Comparison of ENCODE assay signal across 9 cellular contexts in genomic region chr19:48397636-48398328, GRCh38. TPM values are rescaled to one million over a fixed set of nuclear protein-coding genes. Genes with fewer than 3 reads are reported as not detected.
A peak's percentile ranks its signal among the peaks of the same experiment; 100 is the strongest.
DNase-seq lines count a peak whose midpoint lies in the region; ATAC-seq, FAIRE-seq and TF ChIP-seq lines count a peak whose summit lies in the region.
"Had no signal": no experiment of that assay in that cellular context is flagged by ENCODE, and none has a peak within 500 bp of the region (broad histone marks: within the 10 kb centered on the region; RNA-seq: fewer than 3 reads in every experiment).

No MANE protein-coding gene starts in this region.

- H3K4me1 ChIP-seq in PC-9 (replicated peaks; ENCODE audit: insufficient read depth) (peaks cover 22% of the 10 kb centered on the region), esophagus muscularis mucosa (peaks cover 22 to 54% (median 38%) of the 10 kb centered on the region in 4 donors)

- intact Hi-C loops in PC-9 (cut with micrococcal nuclease; ENCODE audit: unreplicated experiment) = loop anchor here (1.0 to 5.0 kb wide), 2 partner anchors 48 to 70 kb away; partner anchors contain the start of genes CYTH2 and GRWD1
- intact Hi-C loops in esophagus muscularis mucosa (cut with DNase I) = no loop called here

- H3K9me2 ChIP-seq in PC-9 (ENCODE audit: insufficient read depth) = no peaks in the 10 kb centered on the region

- 35% methylated on average over 24 of the region's 24 CpGs for WGBS in esophagus muscularis mucosa

- H3K36me3 ChIP-seq in PC-9 (ENCODE audit: low read depth) = no peaks in the 10 kb centered on the region
- H3K36me3 ChIP-seq in esophagus muscularis mucosa = no peaks in the 10 kb centered on the region

- TF ChIP-seq POLR2A in GM12891 (IDR thresholded peaks at IDR 0.05; ENCODE audit: low read depth, low read length) = no peak
- TF ChIP-seq POLR2A in esophagus muscularis mucosa (IDR thresholded peaks at IDR 0.05; ENCODE audit: low read depth) = no peak

- H3K27ac ChIP-seq in PC-9 (no peak overlapping the region), esophagus muscularis mucosa (replicated peaks in 1 of 4) (no peak overlapping the region)

- peak overlapping the region; percentile 98 for H3K4me2 ChIP-seq in PC-9

- POLR2A ChIA-PET in PC-9 (lab: Charles Lee; ENCODE audit: unreplicated experiment) = no interaction called here

- ATAC-seq in GM18858 (IDR thresholded peaks at IDR 0.05; ENCODE audit: unreplicated experiment) = no peak

- CTCF ChIA-PET in PC-9 (lab: Charles Lee) = no interaction called here

- H3K27me3 ChIP-seq in PC-9 (ENCODE audit: insufficient read depth, low read depth) (peaks cover 11% of the 10 kb centered on the region), esophagus muscularis mucosa (peaks cover 7 to 66% (median 53%) of the 10 kb centered on the region in 4 donors)

- peak overlapping the region; percentile 89 for H2AFZ ChIP-seq in PC-9

- TF ChIP-seq EP300 in esophagus muscularis mucosa (IDR thresholded peaks at IDR 0.05) = no peak

- H3F3A ChIP-seq in PC-9 (ENCODE audit: insufficient read depth, low read depth) = peaks cover 58% of the 10 kb centered on the region

- FAIRE-seq in GM12891 (lab: Jason Lieb, UNC) = peak; percentile 47

- DNase-seq in GM12891 (ENCODE audit: insufficient read length, low spot score) (no peak), PC-9 (no peak), esophagus muscularis mucosa (ENCODE audit: extremely low spot score) (no peak), skeletal muscle cell (ENCODE audit: low read depth) (no peak), amygdala (lab: John Stamatoyannopoulos, UW) (no peak), superior temporal gyrus (ENCODE audit: extremely low spot score) (no peak), T-helper 9 cell (no peak)

- no peaks in the 10 kb centered on the region for H3K9me3 ChIP-seq in PC-9 (ENCODE audit: insufficient read depth, low read depth)
- H3K9me3 ChIP-seq in esophagus muscularis mucosa = no peaks in the 10 kb centered on the region

- no TSS peak for BruUV-seq in PC-9 (replicated peaks; lab: Mats Ljungman, UMichigan)

- TF ChIP-seq CTCF in PC-9 (conservative IDR thresholded peaks at IDR 0.05) (no peak), esophagus muscularis mucosa (IDR thresholded peaks at IDR 0.05) (no peak)

- H3K79me2 ChIP-seq in PC-9 (ENCODE audit: low read depth) = peaks cover 41% of the 10 kb centered on the region

- peaks cover 24% of the 10 kb centered on the region for H4K20me1 ChIP-seq in PC-9 (ENCODE audit: insufficient read depth)

- peak overlapping the region; percentile 95 for H3K4me3 ChIP-seq in PC-9
- H3K4me3 ChIP-seq in esophagus muscularis mucosa = peak overlapping the region; percentile 44 to 62 (median 46)
- H3K4me3 ChIP-seq in skeletal muscle cell (ENCODE audit: low read depth, low read length) = peak overlapping the region; percentile 55

TF ChIP-seq in GM12891, 5 proteins besides CTCF, POLR2A, EP300 and RAD21:
- TF ChIP-seq PAX5 (IDR thresholded peaks at IDR 0.05; ENCODE audit: insufficient read depth, low read length, severe bottlenecking) (no peak), TAF1 (IDR thresholded peaks at IDR 0.05; ENCODE audit: low read depth, low read length) (no peak), SPI1 (IDR thresholded peaks at IDR 0.05; ENCODE audit: low read depth, low read length) (no peak), POLR2AphosphoS5 (IDR thresholded peaks at IDR 0.05; ENCODE audit: low read depth, low read length) (no peak), POU2F2 (IDR thresholded peaks at IDR 0.05; ENCODE audit: low read depth, low read length) (no peak)

RNA-seq across cellular contexts. Expression of gene GRIN2D, which starts 4.3 kb away (rescaled TPM):
- 0.40 TPM for polyA plus RNA-seq in GM12891 (2012; ENCODE audit: low read depth, missing spikeins)
- total RNA-seq in PC-9 (2021) (3.2 and 3.8 TPM in 2 replicates), esophagus muscularis mucosa (under 1 TPM; 0.19 to 0.42 (median 0.37) TPM)

RNA-seq across cellular contexts. Expression of gene KDELR1, which starts 6.4 kb away (rescaled TPM):
- 42.8 TPM for polyA plus RNA-seq in GM12891 (2012; ENCODE audit: low read depth, missing spikeins)
- total RNA-seq in PC-9 (2021) (220 and 261 TPM in 2 replicates), esophagus muscularis mucosa (100 to 1,000 TPM in 1 of 4 donors, 10 to 100 TPM in 3; 55.2 to 105 (median 77.6) TPM)

RNA-seq across cellular contexts. Expression of gene SYNGR4, which starts 33.6 kb away (rescaled TPM):
- polyA plus RNA-seq in GM12891 (2012; ENCODE audit: low read depth, missing spikeins) = 0.18 TPM
- total RNA-seq in PC-9 (2021) = 1.3 and 2.1 TPM in 2 replicates
- not detected for total RNA-seq in esophagus muscularis mucosa
- total RNA-seq: left lobe of liver had no signal

RNA-seq across cellular contexts. Expression of gene TMEM143, which starts 34.0 kb away (rescaled TPM):
- polyA plus RNA-seq in GM12891 (2012; ENCODE audit: low read depth, missing spikeins) = 11.0 TPM
- total RNA-seq in PC-9 (2021) (24.8 and 31.3 TPM in 2 replicates), esophagus muscularis mucosa (1 to 10 TPM; 4.8 to 8.3 (median 7.1) TPM)

RNA-seq across cellular contexts. Expression of gene GRWD1, which starts 48.0 kb away (rescaled TPM):
- 20.6 TPM for polyA plus RNA-seq in GM12891 (2012; ENCODE audit: low read depth, missing spikeins)
- total RNA-seq in PC-9 (2021) (35.5 and 44.2 TPM in 2 replicates), esophagus muscularis mucosa (10 to 100 TPM; 19.5 to 42.9 (median 31.7) TPM)
